ENCODE assay signal across 16 cellular contexts in the genomic region with DNA sequence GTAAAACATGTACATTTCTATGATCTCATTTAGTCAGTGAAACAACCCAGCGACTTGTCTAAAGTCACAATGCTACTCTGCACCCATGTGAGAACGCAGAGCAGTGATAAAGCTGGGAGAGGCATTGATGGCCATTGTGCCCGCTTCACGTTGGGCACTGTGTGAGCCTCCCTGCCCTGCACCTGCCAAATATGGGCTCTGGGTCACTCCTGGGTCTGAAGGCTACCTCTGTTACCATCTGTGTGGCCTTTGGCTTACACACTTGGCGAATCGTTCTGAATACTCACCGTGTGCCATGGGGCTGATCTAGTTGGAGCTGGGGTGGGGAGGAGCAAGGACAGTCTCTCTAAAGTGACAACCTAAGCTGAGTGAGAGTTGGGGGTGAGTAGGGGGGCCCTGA. TPM values are rescaled to one million over a fixed set of nuclear protein-coding genes. Genes with fewer than 3 reads are reported as not detected.
"Had no signal": no experiment of that assay in that cellular context is flagged by ENCODE, and none has a peak within 500 bp of the region (broad histone marks: within the 10 kb centered on the region; RNA-seq: fewer than 3 reads in every experiment).

No MANE protein-coding gene starts in this region.

- H3K4me3 ChIP-seq: cardiac muscle cell, lung, smooth muscle cell, upper lobe of left lung had no signal

- ATAC-seq: activated CD4-positive, alpha-beta T cell treated with anti-CD3 and anti-CD28 coated beads for 36 hours; naive thymus-derived CD4-positive, alpha-beta T cell; stimulated activated memory B cell treated with anti-CD40 and anti-IgM and Interleukin-4, amounts not matched to agents 10 μg/mL and 1 μg/mL and 100 μg/mL, for 72 hours had no signal

- FAIRE-seq: astrocyte, colon had no signal

- H3K4me1 Mint-ChIP-seq: stimulated activated memory B cell treated with anti-CD40 and anti-IgM and Interleukin-4, amounts not matched to agents 10 μg/mL and 1 μg/mL and 100 μg/mL, for 72 hours had no signal

- H3K4me3 Mint-ChIP-seq: activated CD4-positive, alpha-beta memory T cell treated with anti-CD3 and anti-CD28 coated beads, Interleukin-2, amount 10 ng/mL, durations not matched to agents 7 days and 5 days; activated CD4-positive, alpha-beta T cell treated with anti-CD3 and anti-CD28 coated beads for 36 hours; naive thymus-derived CD4-positive, alpha-beta T cell; stimulated activated memory B cell treated with anti-CD40 and anti-IgM and Interleukin-4, amounts not matched to agents 10 μg/mL and 1 μg/mL and 100 μg/mL, for 72 hours had no signal

- H3K9me3 ChIP-seq: upper lobe of left lung had no signal

- H3K27me3 ChIP-seq: cardiac muscle cell, upper lobe of left lung had no signal

- H3K9me3 Mint-ChIP-seq: activated CD4-positive, alpha-beta memory T cell treated with anti-CD3 and anti-CD28 coated beads, Interleukin-2, amount 10 ng/mL, durations not matched to agents 7 days and 5 days; activated T-helper 2 cell treated with anti-CD3 and anti-CD28 coated beads, Interferon-gamma antibody, Interleukin-2, Interleukin-4, amounts not matched to agents 10 μg/mL and 5 μg/mL and 100 μg/mL, durations not matched to agents 14 hours and 24 hours and 36 hours; naive thymus-derived CD4-positive, alpha-beta T cell; stimulated activated memory B cell treated with anti-CD40 and anti-IgM and Interleukin-4, amounts not matched to agents 10 μg/mL and 1 μg/mL and 100 μg/mL, for 72 hours had no signal

- H3K4me2 ChIP-seq: smooth muscle cell had no signal

- DNase-seq: activated CD4-positive, alpha-beta memory T cell treated with anti-CD3 and anti-CD28 coated beads, Interleukin-2, amount 10 ng/mL, durations not matched to agents 7 days and 5 days; activated CD4-positive, alpha-beta T cell treated with anti-CD3 and anti-CD28 coated beads for 36 hours; substantia nigra; upper lobe of left lung had no signal

- H3K27me3 Mint-ChIP-seq: activated CD4-positive, alpha-beta memory T cell treated with anti-CD3 and anti-CD28 coated beads, Interleukin-2, amount 10 ng/mL, durations not matched to agents 7 days and 5 days; activated CD4-positive, alpha-beta T cell treated with anti-CD3 and anti-CD28 coated beads for 36 hours; naive thymus-derived CD4-positive, alpha-beta T cell; stimulated activated memory B cell treated with anti-CD40 and anti-IgM and Interleukin-4, amounts not matched to agents 10 μg/mL and 1 μg/mL and 100 μg/mL, for 72 hours had no signal

- H3K27ac Mint-ChIP-seq: activated CD4-positive, alpha-beta memory T cell treated with anti-CD3 and anti-CD28 coated beads, Interleukin-2, amount 10 ng/mL, durations not matched to agents 7 days and 5 days; activated CD4-positive, alpha-beta T cell treated with anti-CD3 and anti-CD28 coated beads for 36 hours; stimulated activated memory B cell treated with anti-CD40 and anti-IgM and Interleukin-4, amounts not matched to agents 10 μg/mL and 1 μg/mL and 100 μg/mL, for 72 hours had no signal

- H3K27ac ChIP-seq: cardiac muscle cell, epithelial cell of prostate, upper lobe of left lung, VCaP had no signal

RNA-seq across cellular contexts. Expression of a gene that starts 29.9 kb away (rescaled TPM):
- total RNA-seq: activated CD4-positive, alpha-beta T cell treated with anti-CD3 and anti-CD28 coated beads for 36 hours; mononuclear cell; naive thymus-derived CD4-positive, alpha-beta T cell; right cardiac atrium had no signal
- polyA plus RNA-seq: cardiac muscle cell; naive thymus-derived CD4-positive, alpha-beta T cell had no signal
